ENCODE assay signal across 1 cellular context in genomic region chr3:39809995-39810595, GRCh38.
TF ChIP-seq lines count a peak whose summit lies in the region.

No MANE protein-coding gene starts in this region.

TF ChIP-seq in H1, 55 proteins besides CTCF, POLR2A, EP300 and RAD21 (continued from another document):
- TF ChIP-seq CBX5 (IDR thresholded peaks at IDR 0.05; ENCODE audit: low read depth, low read length): no peak
- peak; percentile 90 for TF ChIP-seq KDM4A (IDR thresholded peaks at IDR 0.05; ENCODE audit: low read depth, low read length, severe bottlenecking)
TF ChIP-seq in H1: peak in this region for 6.
